Comparison of ENCODE assay signal across 8 cellular contexts in genomic region chr2:100562613-100563406, GRCh38.
DNase-seq lines count a peak whose midpoint lies in the region; ATAC-seq and FAIRE-seq lines count a peak whose summit lies in the region.

TSS of gene PDCL3 (plus strand) at chr2:100562993. CDS start at chr2:100563068, 75 bp downstream.

- peak; percentile 93 for FAIRE-seq in islet of Langerhans (lab: Jason Lieb, UNC)

- peak; percentile 94 for ATAC-seq in GM19035 (IDR thresholded peaks at IDR 0.05; ENCODE audit: unreplicated experiment)
- ATAC-seq in HG03354 (IDR thresholded peaks at IDR 0.05; ENCODE audit: poor library complexity, severe bottlenecking, unreplicated experiment): peak; percentile 94
- peak; percentile 93 for ATAC-seq in activated CD4-positive, CD25-positive, alpha-beta regulatory T cell treated with anti-CD3 and anti-CD28 coated beads, Interleukin-2, amount 50 U/mL, for 24 hours

- DNase-seq in AML-193 (lab: John Stamatoyannopoulos, UW) (peak; percentile 97), NCI-H446 treated with DMSO at 0.1 percent for 48 hours (lab: John Stamatoyannopoulos, UW) (peak; percentile 91), cerebellar cortex (ENCODE audit: low spot score) (peak; percentile 99)
- DNase-seq in stimulated activated CD4-positive, alpha-beta T cell treated with anti-CD3 and anti-CD28 coated beads, Interleukin-12 subunit alpha, Interleukin-12 subunit beta, amount 100 ng/mL, for 4 hours: peak; percentile 91

Comparison
In these comparisons a context has a peak if more than half of its experiments do, and no peak if none do; other contexts are left out.
1. Peak in every context shown above with its lines: DNase-seq and ATAC-seq.